Comparison of ENCODE assay signal across 18 cellular contexts in the genomic region with DNA sequence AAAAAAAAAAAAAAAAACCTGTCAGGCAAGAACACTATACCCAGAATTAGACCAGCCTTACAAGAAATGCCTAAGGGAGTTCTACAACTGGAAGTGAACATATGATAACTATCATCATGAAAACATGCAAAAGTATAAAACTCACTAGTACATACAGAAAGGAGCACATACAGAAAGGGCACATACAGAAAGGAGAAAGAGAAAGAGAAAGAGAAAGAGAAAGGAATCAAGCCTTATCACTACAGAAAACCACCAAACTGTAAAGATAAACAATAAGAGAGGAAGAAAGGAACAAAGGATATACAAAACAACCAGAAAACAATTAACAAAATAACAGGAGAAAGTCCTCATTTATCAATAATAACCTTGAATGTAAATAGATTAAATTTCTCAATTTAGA.
"Had no signal": no experiment of that assay in that cellular context is flagged by ENCODE, and none has a peak within 500 bp of the region (broad histone marks: within the 10 kb centered on the region; RNA-seq: fewer than 3 reads in every experiment).

No MANE protein-coding gene starts in this region.

- H3K27ac ChIP-seq: epithelial cell of prostate, neutrophil, tibial artery, uterus, WERI-Rb-1 had no signal

- H3K36me3 Mint-ChIP-seq: naive thymus-derived CD8-positive, alpha-beta T cell had no signal

- H3K4me1 Mint-ChIP-seq: activated naive CD8-positive, alpha-beta T cell treated with anti-CD3 and anti-CD28 coated beads for 36 hours; naive thymus-derived CD8-positive, alpha-beta T cell had no signal

- H3K9me3 ChIP-seq: neutrophil, uterus had no signal

- DNase-seq: activated CD4-positive, alpha-beta T cell treated with anti-CD3 and anti-CD28 coated beads for 36 hours; activated effector memory CD4-positive, alpha-beta T cell treated with anti-CD3 and anti-CD28 coated beads, Interleukin-2, amount 50 U/mL, for 16 hours; activated naive CD8-positive, alpha-beta T cell treated with anti-CD3 and anti-CD28 coated beads for 36 hours; anterior cingulate cortex; dermis blood vessel endothelial cell; effector memory CD8-positive, alpha-beta T cell; foreskin melanocyte; head of caudate nucleus; mesenchymal stem cell; naive thymus-derived CD8-positive, alpha-beta T cell; posterior cingulate gyrus; stimulated activated CD4-positive, alpha-beta T cell treated with anti-CD3 and anti-CD28 coated beads, Interleukin-2, amount 100 ng/mL, for 48 hours; stimulated activated naive CD4-positive, alpha-beta T cell; tibial artery; uterus; WERI-Rb-1 had no signal

- H3K9me3 Mint-ChIP-seq: effector memory CD8-positive, alpha-beta T cell had no signal

- H3K4me3 ChIP-seq: tibial artery, uterus had no signal

- H3K27ac Mint-ChIP-seq: activated CD4-positive, alpha-beta T cell treated with anti-CD3 and anti-CD28 coated beads for 36 hours; activated naive CD8-positive, alpha-beta T cell treated with anti-CD3 and anti-CD28 coated beads for 36 hours; effector memory CD8-positive, alpha-beta T cell; naive thymus-derived CD8-positive, alpha-beta T cell had no signal

- H3K4me1 ChIP-seq: tibial artery, uterus had no signal

- H3K27me3 ChIP-seq: neutrophil, tibial artery, uterus had no signal

- H3K4me3 Mint-ChIP-seq: activated CD4-positive, alpha-beta T cell treated with anti-CD3 and anti-CD28 coated beads for 36 hours; activated naive CD8-positive, alpha-beta T cell treated with anti-CD3 and anti-CD28 coated beads for 36 hours; effector memory CD8-positive, alpha-beta T cell; naive thymus-derived CD8-positive, alpha-beta T cell had no signal

- ATAC-seq: activated CD4-positive, alpha-beta T cell treated with anti-CD3 and anti-CD28 coated beads for 36 hours; effector memory CD8-positive, alpha-beta T cell; naive thymus-derived CD8-positive, alpha-beta T cell had no signal

- H3K27me3 Mint-ChIP-seq: activated CD4-positive, alpha-beta T cell treated with anti-CD3 and anti-CD28 coated beads for 36 hours; activated naive CD8-positive, alpha-beta T cell treated with anti-CD3 and anti-CD28 coated beads for 36 hours; effector memory CD8-positive, alpha-beta T cell; naive thymus-derived CD8-positive, alpha-beta T cell had no signal

- H3K36me3 ChIP-seq: neutrophil, tibial artery, uterus, WERI-Rb-1 had no signal
